ENCODE assay signal across 25 cellular contexts in the genomic region with DNA sequence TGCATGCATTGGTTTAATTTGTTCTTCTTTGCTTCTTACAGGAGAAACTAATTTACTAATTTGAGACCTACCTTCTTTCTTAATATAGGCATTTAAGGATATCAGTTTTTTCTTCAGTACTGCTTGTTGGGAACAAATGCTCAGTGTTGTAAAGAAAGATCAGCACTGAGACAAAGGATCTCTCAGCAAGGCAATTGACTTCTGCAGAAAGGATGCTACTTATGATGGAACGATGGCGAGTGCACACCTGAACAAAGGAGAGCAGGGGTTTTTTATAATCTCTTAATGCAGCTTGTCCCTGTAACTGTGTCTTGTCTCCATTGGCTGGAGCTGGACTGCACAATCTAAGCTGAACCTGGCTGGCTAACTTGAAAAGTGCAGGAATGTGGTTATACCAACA.
A peak's percentile ranks its signal among the peaks of the same experiment; 100 is the strongest.
DNase-seq lines count a peak whose midpoint lies in the region; ATAC-seq, FAIRE-seq and TF ChIP-seq lines count a peak whose summit lies in the region.
"Had no signal": no experiment of that assay in that cellular context is flagged by ENCODE, and none has a peak within 500 bp of the region (broad histone marks: within the 10 kb centered on the region; RNA-seq: fewer than 3 reads in every experiment).

No MANE protein-coding gene starts in this region.

- peaks cover 5 to 24% of the 10 kb centered on the region in 2 experiments; a peak in 4 of 5 replicates for H3K27me3 ChIP-seq in HepG2 (ENCODE audit: control insufficient read depth in 1 of 2, insufficient read depth in 2 of 2, low read length in 2 of 2)
- H3K27me3 ChIP-seq in right lobe of liver, result no peaks in the 10 kb centered on the region
- H3K27me3 ChIP-seq in K562 (ENCODE audit: control insufficient read depth in 2 of 2, insufficient read depth in 2 of 2, low read length in 2 of 2), result peaks cover 13 to 21% of the 10 kb centered on the region in 2 experiments; a peak in 4 of 5 replicates
- peaks cover 81% of the 10 kb centered on the region for H3K27me3 ChIP-seq in neural progenitor cell
- H3K27me3 ChIP-seq in dorsolateral prefrontal cortex, result peaks cover 0 to 66% (median 6%) of the 10 kb centered on the region in 45 donors

- no peaks in the 10 kb centered on the region for H3K36me3 Mint-ChIP-seq in neural progenitor cell
- H3K36me3 Mint-ChIP-seq in natural killer cell treated with Interleukin-12 subunit alpha and Interleukin-12 subunit beta and Interleukin-15 and Interleukin-18, amount 100 ng/mL, for 72 hours, result peaks cover 13% of the 10 kb centered on the region
- H3K36me3 Mint-ChIP-seq: CD8-positive, alpha-beta T cell had no signal

- H3K79me2 ChIP-seq in HepG2 (ENCODE audit: insufficient read depth, low read length), result no peaks in the 10 kb centered on the region
- H3K79me2 ChIP-seq in K562 (ENCODE audit: control insufficient read depth, insufficient read depth, low read length), result no peaks in the 10 kb centered on the region
- no peaks in the 10 kb centered on the region for H3K79me2 ChIP-seq in neural progenitor cell (ENCODE audit: low read depth)

- H3K9me3 Mint-ChIP-seq in neural progenitor cell, result peaks cover 5% of the 10 kb centered on the region
- peaks cover 4% of the 10 kb centered on the region for H3K9me3 Mint-ChIP-seq in natural killer cell treated with Interleukin-12 subunit alpha and Interleukin-12 subunit beta and Interleukin-15 and Interleukin-18, amount 100 ng/mL, for 72 hours

- H3K4me1 ChIP-seq in HepG2 (ENCODE audit: insufficient read depth, low read length), result peaks cover 12% of the 10 kb centered on the region
- H3K4me1 ChIP-seq in right lobe of liver, result no peaks in the 10 kb centered on the region
- H3K4me1 ChIP-seq in K562 (replicated peaks in 1 of 2; ENCODE audit: control insufficient read depth in 2 of 2, insufficient read depth in 2 of 2, low read length in 2 of 2), result no peaks in the 10 kb centered on the region
- H3K4me1 ChIP-seq in neural progenitor cell, result no peaks in the 10 kb centered on the region
- H3K4me1 ChIP-seq: A549, Caco-2 had no signal

- no peaks in the 10 kb centered on the region for H3K4me1 Mint-ChIP-seq in neural progenitor cell
- H3K4me1 Mint-ChIP-seq in natural killer cell treated with Interleukin-12 subunit alpha and Interleukin-12 subunit beta and Interleukin-15 and Interleukin-18, amount 100 ng/mL, for 72 hours (ENCODE audit: low read depth in 2 of 2), result peaks cover 13 to 14% of the 10 kb centered on the region in 2 donors

- POLR2A ChIA-PET in HepG2 (lab: Yijun Ruan, JAX) (no interaction called here), K562 (lab: Yijun Ruan, JAX) (no interaction called here)

- H3K27ac ChIP-seq in HepG2 (ENCODE audit: extremely low read length, insufficient read depth, low read length), result no peak overlapping the region
- no peak overlapping the region for H3K27ac ChIP-seq in right lobe of liver
- no peak overlapping the region for H3K27ac ChIP-seq in K562 (ENCODE audit: extremely low read depth, low read depth, low read length)
- no peak overlapping the region for H3K27ac ChIP-seq in neural progenitor cell
- H3K27ac ChIP-seq in dorsolateral prefrontal cortex, result no peak overlapping the region
- H3K27ac ChIP-seq: 22Rv1; A549; BLaER1 treated with 17β-estradiol and CSF1 and Interleukin-3, amounts not matched to agents 10 nM and 100 nM; C4-2B had no signal

- no peak overlapping the region for H2AFZ ChIP-seq in HepG2 (ENCODE audit: low read length)
- no peak overlapping the region for H2AFZ ChIP-seq in K562 (ENCODE audit: low read depth, low read length)
- H2AFZ ChIP-seq in neural progenitor cell (replicated peaks), result peak overlapping the region; percentile 1

- CTCF ChIA-PET in HepG2 (lab: Yijun Ruan, JAX; ENCODE audit: low intra/inter-chr PET ratio, low total read pairs), result no interaction called here
- CTCF ChIA-PET in K562 (lab: Yijun Ruan, JAX; ENCODE audit: low intra/inter-chr PET ratio), result no interaction called here

- FAIRE-seq in HepG2 (lab: Jason Lieb, UNC) (no peak), K562 (lab: Jason Lieb, UNC) (no peak)
- FAIRE-seq: A549, D721Med, G401.6, GM12892, GM18507, GM19239 had no signal

- no peak overlapping the region for H3K4me3 Mint-ChIP-seq in neural progenitor cell
- no peak overlapping the region for H3K4me3 Mint-ChIP-seq in natural killer cell treated with Interleukin-12 subunit alpha and Interleukin-12 subunit beta and Interleukin-15 and Interleukin-18, amount 100 ng/mL, for 72 hours
- H3K4me3 Mint-ChIP-seq: B cell; CD4-positive, alpha-beta T cell; CD8-positive, alpha-beta T cell had no signal

- no peak for TF ChIP-seq POLR2A in HepG2 (IDR thresholded peaks at IDR 0.05; ENCODE audit: insufficient read depth in 1 of 2, low read depth in 2 of 2, low read length in 2 of 2)
- TF ChIP-seq POLR2A in right lobe of liver (IDR thresholded peaks at IDR 0.05), result no peak
- no peak for TF ChIP-seq POLR2A in K562 (conservative IDR thresholded peaks at IDR 0.05)

- peaks cover 23% of the 10 kb centered on the region for H3K27me3 Mint-ChIP-seq in neural progenitor cell (ENCODE audit: insufficient read depth, low read depth)
- H3K27me3 Mint-ChIP-seq in natural killer cell treated with Interleukin-12 subunit alpha and Interleukin-12 subunit beta and Interleukin-15 and Interleukin-18, amount 100 ng/mL, for 72 hours, result peaks cover 54 to 87% of the 10 kb centered on the region in 2 donors

- H3K27ac Mint-ChIP-seq in neural progenitor cell, result no peak overlapping the region
- H3K27ac Mint-ChIP-seq in natural killer cell treated with Interleukin-12 subunit alpha and Interleukin-12 subunit beta and Interleukin-15 and Interleukin-18, amount 100 ng/mL, for 72 hours, result no peak overlapping the region
- H3K27ac Mint-ChIP-seq: B cell; CD4-positive, alpha-beta T cell; CD8-positive, alpha-beta T cell had no signal

- H3K9me3 ChIP-seq in HepG2 (ENCODE audit: low read length) (peaks cover 8% of the 10 kb centered on the region; the same call in 1 of the 2 replicates), right lobe of liver (no peaks in the 10 kb centered on the region), K562 (replicated peaks; ENCODE audit: control insufficient read depth, insufficient read depth, low read depth, low read length) (no peaks in the 10 kb centered on the region; the same call in 1 of the 2 replicates), neural progenitor cell (ENCODE audit: low read depth) (no peaks in the 10 kb centered on the region)

- BruUV-seq in HepG2 (replicated peaks; lab: Mats Ljungman, UMichigan), result no TSS peak
- no TSS peak for BruUV-seq in K562 (replicated peaks; lab: Mats Ljungman, UMichigan)

- TF ChIP-seq EP300 in HepG2 (IDR thresholded peaks at IDR 0.05; ENCODE audit: low read depth in 2 of 2, low read length in 2 of 2) (no peak), HepG2 (CRISPR knock-in tag; IDR thresholded peaks at IDR 0.05; ENCODE audit: borderline replicate concordance) (no peak), K562 (IDR thresholded peaks at IDR 0.05; ENCODE audit: low read length) (no peak)

- in situ Hi-C loops in HepG2 (cut with HindIII; ENCODE audit: extremely low pct_ligation_motif_present, low pct_unique_long_range_greater_than_20kb) (no loop called here), K562 (cut with MboI) (no loop called here)

- intact Hi-C loops in HepG2 (cut with micrococcal nuclease; ENCODE audit: unreplicated experiment) (no loop called here), right lobe of liver (cut with DNase I) (no loop called here), K562 (cut with micrococcal nuclease) (no loop called here), dorsolateral prefrontal cortex (cut with DNase I) (no loop called here)

- no peak for DNase-seq in HepG2 (ENCODE audit: low spot score)
- no peak for DNase-seq in right lobe of liver
- peak; percentile 14 for DNase-seq in OCI-M1 (lab: John Stamatoyannopoulos, UW)
- DNase-seq in K562 (ENCODE audit: extremely low read depth in 1 of 4, low spot score in 3 of 4), result no peak
- DNase-seq in neural progenitor cell (ENCODE audit: low spot score), result no peak
- no peak for DNase-seq in dorsolateral prefrontal cortex
- no peak for DNase-seq in natural killer cell treated with Interleukin-12 subunit alpha and Interleukin-12 subunit beta and Interleukin-15 and Interleukin-18, amount 100 ng/mL, for 72 hours (ENCODE audit: low spot score)
- no peak for DNase-seq in foreskin melanocyte
- DNase-seq: AML-193; Caco-2; Calu3; CD4-positive, alpha-beta T cell; CD8-positive, alpha-beta T cell; DMS79 treated with DMSO at 0.1 percent for 48 hours; GF-D8 had no signal

- H3K9ac ChIP-seq in HepG2 (ENCODE audit: insufficient read depth, low read depth, low read length), result no peak overlapping the region
- H3K9ac ChIP-seq in K562 (ENCODE audit: insufficient read depth in 1 of 2, low read depth in 2 of 2, low read length in 2 of 2), result no peak overlapping the region
- H3K9ac ChIP-seq in neural progenitor cell, result no peak overlapping the region
- H3K9ac ChIP-seq: BLaER1 treated with 17β-estradiol and CSF1 and Interleukin-3, amounts not matched to agents 10 nM and 100 nM had no signal

- TF ChIP-seq CTCF in HepG2 (CRISPR knock-in tag; IDR thresholded peaks at IDR 0.05) (no peak), right lobe of liver (IDR thresholded peaks at IDR 0.05) (no peak), K562 (IDR thresholded peaks at IDR 0.05 in 2 of 3, conservative IDR thresholded peaks at IDR 0.05 in 1 of 3; ENCODE audit: insufficient read depth in 2 of 3, low read depth in 1 of 3, low read length in 3 of 3) (no peak), neural progenitor cell (IDR thresholded peaks at IDR 0.05) (no peak), dorsolateral prefrontal cortex (IDR thresholded peaks at IDR 0.05 in 54 of 56, conservative IDR thresholded peaks at IDR 0.05 in 2 of 56; ENCODE audit: low read depth in 1 of 56, partially characterized antibody in 56 of 56) (no peak)

- H3K36me3 ChIP-seq in HepG2 (replicated peaks in 1 of 2; ENCODE audit: control insufficient read depth in 1 of 2, insufficient read depth in 2 of 2, low read length in 2 of 2) (no peaks in the 10 kb centered on the region), right lobe of liver (no peaks in the 10 kb centered on the region), K562 (ENCODE audit: control insufficient read depth, insufficient read depth, low read length) (no peaks in the 10 kb centered on the region), neural progenitor cell (no peaks in the 10 kb centered on the region)
- H3K36me3 ChIP-seq: BLaER1 treated with 17β-estradiol and CSF1 and Interleukin-3, amounts not matched to agents 10 nM and 100 nM had no signal

- no peaks in the 10 kb centered on the region for H3K9me1 ChIP-seq in K562 (ENCODE audit: control insufficient read depth, insufficient read depth, low read length)

- ATAC-seq in HepG2 (no peak), right lobe of liver (no peak), K562 (no peak)
- ATAC-seq in natural killer cell treated with Interleukin-12 subunit alpha and Interleukin-12 subunit beta and Interleukin-15 and Interleukin-18, amount 100 ng/mL, for 72 hours, result no peak
- ATAC-seq: A549; CD8-positive, alpha-beta T cell had no signal

- no peaks in the 10 kb centered on the region for H3F3A ChIP-seq in neural progenitor cell (ENCODE audit: low read depth)

- H3K4me3 ChIP-seq in HepG2 (replicated peaks in 1 of 3; ENCODE audit: insufficient read depth in 1 of 3, low read depth in 2 of 3, low read length in 3 of 3) (no peak overlapping the region), right lobe of liver (no peak overlapping the region), K562 (no peak overlapping the region), neural progenitor cell (no peak overlapping the region), dorsolateral prefrontal cortex (no peak overlapping the region)
- H3K4me3 ChIP-seq: A549 had no signal

- H3K4me2 ChIP-seq in HepG2 (ENCODE audit: low read depth, low read length) (no peak overlapping the region), K562 (ENCODE audit: insufficient read depth, low read length) (no peak overlapping the region), neural progenitor cell (no peak overlapping the region)
- H3K4me2 ChIP-seq: A549; BLaER1 treated with 17β-estradiol and CSF1 and Interleukin-3, amounts not matched to agents 10 nM and 100 nM had no signal

- WGBS in HepG2 (ENCODE audit: low lambda C conversion rate), result 10% methylated on average over 2 of the region's 2 CpGs
- WGBS in right lobe of liver (ENCODE audit: insufficient coverage, low coverage, low lambda C conversion rate, missing lambda C conversion rate), result 58% methylated on average over 2 of the region's 2 CpGs
- WGBS in K562 (ENCODE audit: insufficient coverage, low coverage, missing lambda C conversion rate), result 0% methylated on average over 2 of the region's 2 CpGs

- TF ChIP-seq RAD21 in HepG2 (CRISPR knock-in tag; IDR thresholded peaks at IDR 0.05) (no peak), K562 (CRISPR knock-in tag; conservative IDR thresholded peaks at IDR 0.05 in 1 of 2, IDR thresholded peaks at IDR 0.05 in 1 of 2) (no peak)

- H4K20me1 ChIP-seq in HepG2 (ENCODE audit: insufficient read depth, low read length) (no peaks in the 10 kb centered on the region), K562 (replicated peaks; ENCODE audit: control insufficient read depth, insufficient read depth, low read length) (no peaks in the 10 kb centered on the region), neural progenitor cell (ENCODE audit: low read depth) (no peaks in the 10 kb centered on the region)
